Comparison of ENCODE assay signal across 16 cellular contexts in the genomic region with DNA sequence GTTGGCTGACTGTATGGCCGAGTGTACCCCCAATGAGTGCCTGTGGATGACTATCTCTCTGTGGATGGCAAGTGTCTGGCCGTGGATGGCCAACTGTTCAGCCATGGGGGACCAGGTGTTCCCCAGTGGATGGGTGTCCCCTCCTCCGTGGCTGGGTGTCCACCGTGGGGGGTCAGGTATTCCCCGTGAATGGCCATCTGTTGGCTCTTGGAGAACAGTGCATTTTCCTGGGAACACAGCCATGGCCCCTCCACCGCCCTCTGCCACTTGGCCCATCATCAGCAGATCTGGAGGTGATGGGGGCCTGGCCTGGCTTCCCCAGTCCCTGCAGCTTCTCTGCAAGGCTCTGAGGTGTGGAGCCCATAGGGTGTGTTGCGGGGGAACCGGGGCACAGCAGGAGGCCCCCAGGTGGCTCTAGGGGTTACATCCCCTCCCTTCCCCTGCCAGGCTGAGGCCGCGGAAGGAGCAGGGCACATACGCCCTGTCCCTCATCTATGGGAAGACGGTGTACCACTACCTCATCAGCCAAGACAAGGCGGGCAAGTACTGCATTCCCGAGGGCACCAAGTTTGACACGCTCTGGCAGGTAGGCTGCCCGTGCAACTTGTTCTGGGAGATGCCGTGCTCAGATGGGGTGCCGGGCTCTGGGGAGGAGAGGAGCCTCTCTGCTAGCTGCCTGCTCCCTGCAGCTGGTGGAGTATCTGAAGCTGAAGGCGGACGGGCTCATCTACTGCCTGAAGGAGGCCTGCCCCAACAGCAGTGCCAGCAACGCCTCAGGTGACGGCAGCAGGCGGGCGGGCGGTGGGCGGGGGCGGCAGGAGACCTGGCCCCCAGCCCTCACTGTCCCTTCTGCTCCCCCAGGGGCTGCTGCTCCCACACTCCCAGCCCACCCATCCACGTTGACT.
"Had no signal": no experiment of that assay in that cellular context is flagged by ENCODE, and none has a peak within 500 bp of the region (broad histone marks: within the 10 kb centered on the region; RNA-seq: fewer than 3 reads in every experiment).

No MANE protein-coding gene starts in this region.

- H3K27me3 Mint-ChIP-seq: activated CD8-positive, alpha-beta memory T cell treated with anti-CD3 and anti-CD28 coated beads, Interleukin-2, amount 10 ng/mL, durations not matched to agents 7 days and 5 days; brain; dendritic cell treated with granulocyte-macrophage colony-stimulating factor and Interleukin-4, amounts not matched to agents 40 ng/mL and 50 ng/mL, for 4 days; T-helper 17 cell had no signal

- H3K4me3 ChIP-seq: skin epidermis, tibial nerve had no signal

- H3K27me3 ChIP-seq: tibial nerve had no signal

- H3K4me3 Mint-ChIP-seq: activated CD8-positive, alpha-beta memory T cell treated with anti-CD3 and anti-CD28 coated beads, Interleukin-2, amount 10 ng/mL, durations not matched to agents 7 days and 5 days; brain; dendritic cell treated with granulocyte-macrophage colony-stimulating factor and Interleukin-4, amounts not matched to agents 40 ng/mL and 50 ng/mL, for 4 days; T-helper 17 cell had no signal

- DNase-seq: activated CD4-positive, alpha-beta T cell treated with anti-CD3 and anti-CD28 coated beads, Interleukin-2, amount 50 U/mL, for 48 hours; activated CD4-positive, CD25-positive, alpha-beta regulatory T cell treated with anti-CD3 and anti-CD28 coated beads, Interleukin-2, amount 50 U/mL, for 72 hours; activated CD8-positive, alpha-beta memory T cell treated with anti-CD3 and anti-CD28 coated beads, Interleukin-2, amount 10 ng/mL, durations not matched to agents 7 days and 5 days; activated naive CD4-positive, alpha-beta T cell treated with anti-CD3 and anti-CD28 coated beads, Interleukin-2, amount 50 U/mL, for 16 hours; amygdala; erythroblast; mesenchymal stem cell; retina; SHP77 treated with DMSO at 0.1 percent for 48 hours; T-helper 17 cell had no signal

- H3K4me1 ChIP-seq: parathyroid adenoma, tibial nerve had no signal

- H3K36me3 ChIP-seq: tibial nerve had no signal

- H3K27ac Mint-ChIP-seq: activated T-helper 2 cell treated with anti-CD3 and anti-CD28 coated beads, Interferon-gamma antibody, Interleukin-2, Interleukin-4, amounts not matched to agents 10 μg/mL and 5 μg/mL and 100 μg/mL, durations not matched to agents 14 hours and 24 hours and 36 hours; dendritic cell treated with granulocyte-macrophage colony-stimulating factor and Interleukin-4, amounts not matched to agents 40 ng/mL and 50 ng/mL, for 4 days; T-helper 17 cell had no signal

- H3K27ac ChIP-seq: parathyroid adenoma, tibial nerve had no signal

- ATAC-seq: activated CD8-positive, alpha-beta memory T cell treated with anti-CD3 and anti-CD28 coated beads, Interleukin-2, amount 10 ng/mL, durations not matched to agents 7 days and 5 days; T-helper 17 cell had no signal
